In the genomic region with DNA sequence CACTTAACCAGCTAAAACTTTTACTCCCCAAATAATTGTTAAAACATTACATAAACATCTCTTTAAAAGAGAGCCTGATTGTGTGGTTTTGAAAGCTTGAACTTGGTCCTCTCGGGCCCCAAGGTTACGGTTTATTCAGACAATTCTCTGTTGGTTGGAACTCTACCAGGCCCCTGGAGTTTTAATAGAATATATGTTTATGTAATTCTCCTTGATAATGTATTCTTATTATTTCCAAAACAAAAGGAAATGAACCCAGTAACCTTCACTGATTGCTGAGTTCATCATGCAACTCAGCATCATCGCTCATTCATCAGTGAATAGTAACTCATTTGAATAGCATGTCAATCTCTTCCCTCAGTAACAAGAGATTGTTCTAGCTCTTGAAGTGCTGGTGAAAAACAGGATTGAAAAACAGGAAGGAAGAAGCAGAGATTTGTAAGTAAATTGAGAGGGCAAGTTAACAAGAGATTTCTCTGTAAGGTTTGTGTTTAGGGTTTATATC, we compare ENCODE assay signal across 14 cellular contexts.
DNase-seq lines count a peak whose midpoint lies in the region; ATAC-seq, FAIRE-seq and TF ChIP-seq lines count a peak whose summit lies in the region.
"Had no signal": no experiment of that assay in that cellular context is flagged by ENCODE, and none has a peak within 500 bp of the region (broad histone marks: within the 10 kb centered on the region; RNA-seq: fewer than 3 reads in every experiment).

No MANE protein-coding gene starts in this region.

- no peaks in the 10 kb centered on the region for H3K79me2 ChIP-seq in keratinocyte (ENCODE audit: control insufficient read depth, insufficient read depth, low read length)

- H3K9me1 ChIP-seq in keratinocyte (ENCODE audit: control insufficient read depth, extremely low read depth, insufficient read depth, low read length), result no peaks in the 10 kb centered on the region

- no peak for TF ChIP-seq RAD21 in liver (IDR thresholded peaks at IDR 0.05)

- no peak overlapping the region for H4K91ac ChIP-seq in neuronal stem cell (ENCODE audit: low read depth, low read length, poor library complexity)

- H3K14ac ChIP-seq in neuronal stem cell (ENCODE audit: low read length), result no peak overlapping the region

- H2BK12ac ChIP-seq in neuronal stem cell (ENCODE audit: low read length), result no peak overlapping the region

- H4K20me1 ChIP-seq in keratinocyte (ENCODE audit: control insufficient read depth, extremely low read depth, insufficient read depth, low read length), result no peaks in the 10 kb centered on the region

- H3K4me3 ChIP-seq in liver (ENCODE audit: low read depth in 1 of 3, low read length in 3 of 3) (no peak overlapping the region), right lobe of liver (no peak overlapping the region), keratinocyte (ENCODE audit: control insufficient read depth in 2 of 3, extremely low read depth in 1 of 3, insufficient read depth in 2 of 3, low read depth in 1 of 3, low read length in 3 of 3) (no peak overlapping the region), neuronal stem cell (ENCODE audit: low read length in 2 of 2) (no peak overlapping the region), body of pancreas (no peak overlapping the region)
- H3K4me3 ChIP-seq: GM23338 had no signal

- H2BK5ac ChIP-seq in neuronal stem cell (ENCODE audit: low read length), result no peak overlapping the region

- FAIRE-seq in keratinocyte (lab: Jason Lieb, UNC), result peak; percentile 61
- FAIRE-seq: A204.1, GM12892 had no signal

- ATAC-seq in right lobe of liver (no peak), body of pancreas (no peak)
- ATAC-seq: GM23338 had no signal

- no peak overlapping the region for H2AK5ac ChIP-seq in neuronal stem cell (ENCODE audit: low read depth, low read length)

- no peak for TF ChIP-seq POLR2A in right lobe of liver (IDR thresholded peaks at IDR 0.05)
- no peak for TF ChIP-seq POLR2A in body of pancreas (IDR thresholded peaks at IDR 0.05)

- WGBS in liver, result 83% methylated on average over 3 of the region's 3 CpGs
- 70% methylated on average over 3 of the region's 3 CpGs for WGBS in right lobe of liver (ENCODE audit: insufficient coverage, low coverage, low lambda C conversion rate, missing lambda C conversion rate)
- WGBS in neuronal stem cell (ENCODE audit: extremely low coverage in 2 of 2, insufficient read length in 2 of 2, insufficient replicate concordance in 1 of 2), 2 donors, result no CpG with 5 or more reads among the region's 3 CpGs
- WGBS in body of pancreas, 2 donors, result 87 to 93% methylated on average over 3 of the region's 3 CpGs

- H3K9me3 ChIP-seq in liver (ENCODE audit: control insufficient read depth in 4 of 4, low read length in 3 of 4), result no peaks in the 10 kb centered on the region
- no peaks in the 10 kb centered on the region for H3K9me3 ChIP-seq in right lobe of liver
- H3K9me3 ChIP-seq in keratinocyte (ENCODE audit: control insufficient read depth, low read depth, low read length), result no peaks in the 10 kb centered on the region
- H3K9me3 ChIP-seq in neuronal stem cell (replicated peaks in 1 of 2; ENCODE audit: control insufficient read depth in 2 of 2, insufficient read depth in 1 of 2, low read depth in 1 of 2, low read length in 2 of 2), result no peaks in the 10 kb centered on the region
- H3K9me3 ChIP-seq in body of pancreas, result no peaks in the 10 kb centered on the region

- H2AFZ ChIP-seq in keratinocyte (ENCODE audit: control insufficient read depth, low read length), result peak overlapping the region; percentile 41
- no peak overlapping the region for H2AFZ ChIP-seq in neuronal stem cell (ENCODE audit: low read length)
- H2AFZ ChIP-seq: GM23338 had no signal

- intact Hi-C loops in right lobe of liver (cut with DNase I) (no loop called here), body of pancreas (cut with DNase I) (no loop called here)

- no peaks in the 10 kb centered on the region for H3K27me3 ChIP-seq in liver (ENCODE audit: control insufficient read depth in 4 of 4, insufficient read depth in 4 of 4, low read length in 3 of 4)
- H3K27me3 ChIP-seq in right lobe of liver, result no peaks in the 10 kb centered on the region
- H3K27me3 ChIP-seq in keratinocyte (ENCODE audit: control insufficient read depth, extremely low read depth, insufficient read depth, low read length), result no peaks in the 10 kb centered on the region
- H3K27me3 ChIP-seq in neuronal stem cell (ENCODE audit: control insufficient read depth in 3 of 3, insufficient read depth in 3 of 3, low read depth in 1 of 3, low read length in 3 of 3), result no peaks in the 10 kb centered on the region
- no peaks in the 10 kb centered on the region for H3K27me3 ChIP-seq in body of pancreas

- no peak overlapping the region for H3K27ac ChIP-seq in liver (ENCODE audit: low read depth in 1 of 2, low read length in 2 of 2)
- no peak overlapping the region for H3K27ac ChIP-seq in right lobe of liver
- no peak overlapping the region for H3K27ac ChIP-seq in keratinocyte (ENCODE audit: control insufficient read depth, insufficient read depth, low read length)
- H3K27ac ChIP-seq in neuronal stem cell (replicated peaks; ENCODE audit: low read length), result no peak overlapping the region
- H3K27ac ChIP-seq in substantia nigra (ENCODE audit: low read depth, low read length, poor library complexity, severe bottlenecking), result no peak overlapping the region
- no peak overlapping the region for H3K27ac ChIP-seq in body of pancreas

- H3K4me2 ChIP-seq in keratinocyte (ENCODE audit: control insufficient read depth, extremely low read depth, insufficient read depth, low read depth, low read length) (no peak overlapping the region), neuronal stem cell (ENCODE audit: insufficient read depth, low read length, poor library complexity, severe bottlenecking) (no peak overlapping the region)
- H3K4me2 ChIP-seq: GM23338 had no signal

- no peak overlapping the region for H3K23ac ChIP-seq in neuronal stem cell (ENCODE audit: low read depth, low read length, poor library complexity)

- no peak overlapping the region for H3K18ac ChIP-seq in neuronal stem cell (ENCODE audit: low read length)

- H2BK15ac ChIP-seq in neuronal stem cell (ENCODE audit: low read length), result no peak overlapping the region

- no peaks in the 10 kb centered on the region for H3K4me1 ChIP-seq in liver (ENCODE audit: control insufficient read depth in 4 of 4, insufficient read depth in 4 of 4, low read length in 3 of 4)
- H3K4me1 ChIP-seq in right lobe of liver, result no peaks in the 10 kb centered on the region
- no peaks in the 10 kb centered on the region for H3K4me1 ChIP-seq in keratinocyte (ENCODE audit: control insufficient read depth, extremely low read depth, insufficient read depth, low read length)
- H3K4me1 ChIP-seq in neuronal stem cell (ENCODE audit: control insufficient read depth in 2 of 2, insufficient read depth in 1 of 2, low read depth in 1 of 2, low read length in 2 of 2), result peaks cover 2 to 16% of the 10 kb centered on the region in 2 donors
- H3K4me1 ChIP-seq in body of pancreas, result peaks cover 7% of the 10 kb centered on the region

- dilution Hi-C loops in keratinocyte (cut with MboI; ENCODE audit: extremely low pct_ligation_motif_present, low sequenced_read_pairs), result no loop called here

- H4K8ac ChIP-seq in neuronal stem cell (ENCODE audit: low read depth, low read length), result no peak overlapping the region

- H3K4ac ChIP-seq in neuronal stem cell (ENCODE audit: low read length), result no peak overlapping the region

- no peaks in the 10 kb centered on the region for H3K79me1 ChIP-seq in neuronal stem cell (ENCODE audit: low read depth, low read length)

- no peak overlapping the region for H2BK120ac ChIP-seq in neuronal stem cell (ENCODE audit: low read depth, low read length)

- H3K9ac ChIP-seq in liver (ENCODE audit: low read depth in 1 of 2, low read length in 2 of 2) (no peak overlapping the region), keratinocyte (ENCODE audit: control insufficient read depth, extremely low read depth, insufficient read depth, low read length) (no peak overlapping the region), neuronal stem cell (ENCODE audit: low read depth, low read length, poor library complexity) (no peak overlapping the region)

- DNase-seq in right lobe of liver, result no peak
- peak; percentile 50 for DNase-seq in dermis blood vessel endothelial cell
- DNase-seq in keratinocyte (ENCODE audit: low read depth, low spot score), result no peak
- DNase-seq in neuronal stem cell (ENCODE audit: low spot score), result no peak
- DNase-seq in substantia nigra (lab: John Stamatoyannopoulos, UW), result no peak
- no peak for DNase-seq in body of pancreas
- DNase-seq: C1 segment of cervical spinal cord; CD4-positive, alpha-beta T cell; DMS79; H7 had no signal

- TF ChIP-seq CTCF in liver (IDR thresholded peaks at IDR 0.05; ENCODE audit: low read depth, low read length, missing input control), result no peak
- TF ChIP-seq CTCF in right lobe of liver (IDR thresholded peaks at IDR 0.05), result no peak
- no peak for TF ChIP-seq CTCF in keratinocyte (optimal IDR thresholded peaks at IDR 0.05 in 1 of 3, IDR thresholded peaks at IDR 0.05 in 1 of 3, conservative IDR thresholded peaks at IDR 0.05 in 1 of 3; ENCODE audit: extremely low read depth in 1 of 3, insufficient read depth in 2 of 3, low read length in 3 of 3)
- TF ChIP-seq CTCF in body of pancreas (IDR thresholded peaks at IDR 0.05), result no peak

- no peaks in the 10 kb centered on the region for H3K36me3 ChIP-seq in liver (ENCODE audit: control insufficient read depth in 4 of 4, insufficient read depth in 3 of 4, low read depth in 1 of 4, low read length in 3 of 4)
- no peaks in the 10 kb centered on the region for H3K36me3 ChIP-seq in right lobe of liver
- no peaks in the 10 kb centered on the region for H3K36me3 ChIP-seq in keratinocyte (ENCODE audit: control insufficient read depth in 2 of 2, extremely low read depth in 1 of 2, insufficient read depth in 2 of 2, low read length in 2 of 2)
- no peaks in the 10 kb centered on the region for H3K36me3 ChIP-seq in neuronal stem cell (replicated peaks in 1 of 2; ENCODE audit: control insufficient read depth in 2 of 2, insufficient read depth in 2 of 2, low read length in 2 of 2)
- H3K36me3 ChIP-seq in body of pancreas (replicated peaks in 1 of 2; ENCODE audit: insufficient read depth in 1 of 2, low read depth in 2 of 2), result no peaks in the 10 kb centered on the region

TF ChIP-seq in liver, 16 proteins besides CTCF, POLR2A, EP300 and RAD21:
- no peak for TF ChIP-seq RXRA (IDR thresholded peaks at IDR 0.05)
- peak; percentile 16 for TF ChIP-seq NR2F2 (IDR thresholded peaks at IDR 0.05)
- TF ChIP-seq SP1 (IDR thresholded peaks at IDR 0.05), result no peak
